Comparison of ENCODE assay signal across 20 cellular contexts in the genomic region with DNA sequence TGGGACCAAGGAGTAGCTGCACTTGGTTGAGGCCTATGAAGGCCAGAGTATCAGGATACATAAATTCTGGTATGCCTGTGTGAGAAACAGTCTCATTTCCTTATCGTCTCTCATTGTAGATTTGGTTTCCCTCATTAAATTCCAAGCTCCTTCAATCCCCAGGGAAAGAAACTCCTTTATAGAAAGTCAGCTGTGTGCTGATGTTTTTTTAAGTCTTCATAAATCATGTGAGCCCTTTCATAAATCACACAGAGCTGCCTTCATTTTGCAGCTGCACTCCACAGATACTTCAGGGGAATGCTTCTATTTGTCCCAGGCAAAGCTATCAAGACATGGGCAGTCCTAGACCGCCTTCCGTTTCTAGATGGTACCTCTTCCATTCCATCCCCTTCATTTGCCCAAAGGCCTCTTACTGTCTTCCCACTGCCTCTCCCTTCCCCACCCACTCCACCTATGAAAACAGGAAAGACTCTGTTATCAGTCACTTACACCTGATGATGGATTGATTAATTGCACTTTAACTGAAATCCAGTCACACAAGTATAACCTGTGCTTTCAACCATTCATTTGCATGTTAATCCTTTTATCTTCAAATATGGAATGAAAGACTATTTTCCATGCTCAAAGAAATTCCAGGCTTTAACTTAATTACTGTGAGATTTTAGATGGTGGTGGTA.
"Had no signal": no experiment of that assay in that cellular context is flagged by ENCODE, and none has a peak within 500 bp of the region (broad histone marks: within the 10 kb centered on the region; RNA-seq: fewer than 3 reads in every experiment).

No MANE protein-coding gene starts in this region.

- H3K4me3 ChIP-seq: gastrocnemius medialis, stomach, suprapubic skin, tibial nerve, uterus had no signal

- H3K4me1 Mint-ChIP-seq: activated CD4-positive, alpha-beta memory T cell treated with anti-CD3 and anti-CD28 coated beads, Interleukin-2, amount 10 ng/mL, durations not matched to agents 7 days and 5 days; activated CD4-positive, alpha-beta T cell treated with anti-CD3 and anti-CD28 coated beads, Interleukin-2, amount 10 ng/mL, durations not matched to agents 24 days and 14 days; activated naive CD8-positive, alpha-beta T cell treated with anti-CD3 and anti-CD28 coated beads, Interleukin-2, amount 50 U/mL, for 24 hours; memory B cell; stimulated activated memory B cell treated with anti-CD40 and anti-IgM and Interleukin-4, amounts not matched to agents 10 μg/mL and 1 μg/mL and 100 μg/mL, for 72 hours had no signal

- H3K4me1 ChIP-seq: gastrocnemius medialis, uterus had no signal

- H3K9me3 Mint-ChIP-seq: activated CD4-positive, alpha-beta T cell treated with anti-CD3 and anti-CD28 coated beads, Interleukin-2, amount 10 ng/mL, durations not matched to agents 24 days and 14 days; activated naive CD8-positive, alpha-beta T cell treated with anti-CD3 and anti-CD28 coated beads, Interleukin-2, amount 50 U/mL, for 24 hours had no signal

- H3K27ac ChIP-seq: gastrocnemius medialis, stomach, suprapubic skin, tibial nerve, uterus had no signal

- H3K9me3 ChIP-seq: gastrocnemius medialis, stomach, suprapubic skin, tibial nerve, uterus had no signal

- DNase-seq: activated CD4-positive, alpha-beta memory T cell treated with anti-CD3 and anti-CD28 coated beads, Interleukin-2, amount 10 ng/mL, durations not matched to agents 7 days and 5 days; activated CD4-positive, alpha-beta T cell treated with anti-CD3 and anti-CD28 coated beads, Interleukin-2, amount 10 ng/mL, durations not matched to agents 24 days and 14 days; activated effector memory CD4-positive, alpha-beta T cell treated with anti-CD3 and anti-CD28 coated beads, Interleukin-2, amount 50 U/mL, for 16 hours; activated naive CD4-positive, alpha-beta T cell treated with anti-CD3 and anti-CD28 coated beads, Interleukin-2, amount 50 U/mL, for 16 hours; activated naive CD8-positive, alpha-beta T cell treated with anti-CD3 and anti-CD28 coated beads, Interleukin-2, amount 50 U/mL, for 24 hours; cerebellar nuclear complex; erythroblast; gastrocnemius medialis; hippocampal formation; occipital lobe; posterior cingulate gyrus; small intestine; stomach; uterus had no signal

- ATAC-seq: activated CD4-positive, CD25-positive, alpha-beta regulatory T cell treated with anti-CD3 and anti-CD28 coated beads, Interleukin-2, amount 50 U/mL, for 24 hours; activated naive CD8-positive, alpha-beta T cell treated with anti-CD3 and anti-CD28 coated beads, Interleukin-2, amount 50 U/mL, for 24 hours; gastrocnemius medialis; sciatic nerve; stimulated activated memory B cell treated with anti-CD40 and anti-IgM and Interleukin-4, amounts not matched to agents 10 μg/mL and 1 μg/mL and 100 μg/mL, for 72 hours had no signal

- H3K4me3 Mint-ChIP-seq: activated CD4-positive, alpha-beta memory T cell treated with anti-CD3 and anti-CD28 coated beads, Interleukin-2, amount 10 ng/mL, durations not matched to agents 7 days and 5 days; activated CD4-positive, alpha-beta T cell treated with anti-CD3 and anti-CD28 coated beads, Interleukin-2, amount 10 ng/mL, durations not matched to agents 24 days and 14 days; activated naive CD8-positive, alpha-beta T cell treated with anti-CD3 and anti-CD28 coated beads, Interleukin-2, amount 50 U/mL, for 24 hours; memory B cell; stimulated activated memory B cell treated with anti-CD40 and anti-IgM and Interleukin-4, amounts not matched to agents 10 μg/mL and 1 μg/mL and 100 μg/mL, for 72 hours had no signal

- H3K36me3 Mint-ChIP-seq: memory B cell; stimulated activated memory B cell treated with anti-CD40 and anti-IgM and Interleukin-4, amounts not matched to agents 10 μg/mL and 1 μg/mL and 100 μg/mL, for 72 hours had no signal

- H3K36me3 ChIP-seq: gastrocnemius medialis, stomach, suprapubic skin, tibial nerve, uterus had no signal

- H3K27ac Mint-ChIP-seq: activated CD4-positive, alpha-beta memory T cell treated with anti-CD3 and anti-CD28 coated beads, Interleukin-2, amount 10 ng/mL, durations not matched to agents 7 days and 5 days; activated CD4-positive, alpha-beta T cell treated with anti-CD3 and anti-CD28 coated beads, Interleukin-2, amount 10 ng/mL, durations not matched to agents 24 days and 14 days; activated naive CD8-positive, alpha-beta T cell treated with anti-CD3 and anti-CD28 coated beads, Interleukin-2, amount 50 U/mL, for 24 hours; memory B cell; stimulated activated memory B cell treated with anti-CD40 and anti-IgM and Interleukin-4, amounts not matched to agents 10 μg/mL and 1 μg/mL and 100 μg/mL, for 72 hours had no signal

- H3K27me3 Mint-ChIP-seq: activated CD4-positive, alpha-beta memory T cell treated with anti-CD3 and anti-CD28 coated beads, Interleukin-2, amount 10 ng/mL, durations not matched to agents 7 days and 5 days; activated CD4-positive, alpha-beta T cell treated with anti-CD3 and anti-CD28 coated beads, Interleukin-2, amount 10 ng/mL, durations not matched to agents 24 days and 14 days; activated naive CD8-positive, alpha-beta T cell treated with anti-CD3 and anti-CD28 coated beads, Interleukin-2, amount 50 U/mL, for 24 hours had no signal
